ENCODE assay signal across 26 cellular contexts in the genomic region with DNA sequence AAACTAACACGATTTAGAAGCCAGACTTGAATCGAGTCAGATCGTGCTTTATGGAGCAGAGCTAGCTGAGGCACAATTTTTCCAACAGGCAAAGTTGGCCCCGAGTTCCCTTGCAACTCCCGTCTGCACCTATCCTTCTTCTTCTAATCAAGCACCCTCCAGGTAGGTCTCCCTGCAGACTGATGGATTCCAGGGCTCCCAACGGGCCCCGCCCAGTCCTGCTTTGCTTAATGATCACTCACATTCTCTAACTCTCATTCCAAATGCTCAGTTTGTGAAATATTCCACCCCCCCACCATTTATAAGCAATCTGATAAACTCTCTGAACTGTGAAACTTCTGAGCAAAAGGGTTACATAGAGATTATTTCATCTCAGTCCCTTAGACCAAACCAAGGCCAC.
"Had no signal": no experiment of that assay in that cellular context is flagged by ENCODE, and none has a peak within 500 bp of the region (broad histone marks: within the 10 kb centered on the region; RNA-seq: fewer than 3 reads in every experiment).

No MANE protein-coding gene starts in this region.

- ATAC-seq: stimulated activated effector memory CD8-positive, alpha-beta T cell treated with anti-CD3 and anti-CD28 coated beads, Interleukin-12 subunit alpha, Interleukin-12 subunit beta, amount 100 ng/mL, for 72 hours; stimulated activated memory B cell treated with anti-CD40 and anti-IgM and Interleukin-4, amounts not matched to agents 10 μg/mL and 1 μg/mL and 100 μg/mL, for 72 hours; stimulated activated naive B cell treated with anti-CD40 and anti-IgM and Interleukin-4, amounts not matched to agents 10 μg/mL and 1 μg/mL and 100 μg/mL, for 72 hours; stimulated activated naive CD8-positive, alpha-beta T cell treated with anti-CD3 and anti-CD28 coated beads, Interleukin-15, amount 100 ng/mL, for 72 hours; stimulated activated naive CD8-positive, alpha-beta T cell treated with anti-CD3 and anti-CD28 coated beads, Interleukin-15, Interleukin-2, amounts not matched to agents 100 U/mL and 50 U/mL, for 24 hours; upper lobe of right lung had no signal

- H3K27me3 ChIP-seq: suprapubic skin, testis, thyroid gland, tibial nerve, upper lobe of left lung, uterus, vagina had no signal

- H3K27ac ChIP-seq: stomach, suprapubic skin, testis, thoracic aorta, thyroid gland, tibial artery, tibial nerve, transverse colon, upper lobe of left lung, upper lobe of right lung, uterus, vagina had no signal

- H3K36me3 ChIP-seq: stomach, suprapubic skin, thoracic aorta, thyroid gland, tibial artery, tibial nerve, transverse colon, upper lobe of left lung, upper lobe of right lung, uterus, vagina had no signal

- H3K4me1 ChIP-seq: stomach, thyroid gland, tibial artery, transverse colon, upper lobe of right lung, uterus had no signal

- H3K9me3 ChIP-seq: stomach, suprapubic skin, testis, thoracic aorta, thyroid gland, tibial artery, tibial nerve, transverse colon, upper lobe of left lung, upper lobe of right lung, uterus, vagina had no signal

- DNase-seq: stimulated activated CD4-positive, alpha-beta T cell treated with anti-CD3 and anti-CD28 coated beads, Interleukin-2, amount 100 ng/mL, for 48 hours; stimulated activated CD4-positive, alpha-beta T cell treated with anti-CD3 and anti-CD28 coated beads, Interleukin-4, amount 100 ng/mL, for 1 hour; stimulated activated CD4-positive, alpha-beta T cell treated with anti-CD3 and anti-CD28 coated beads, Interleukin-4, amount 100 ng/mL, for 24 hours; stimulated activated CD4-positive, alpha-beta T cell treated with anti-CD3 and anti-CD28 coated beads, Interleukin-4, amount 100 ng/mL, for 4 hours; stimulated activated CD8-positive, alpha-beta memory T cell treated with anti-CD3 and anti-CD28 coated beads, Interleukin-4, amount 100 ng/mL, for 48 hours; stimulated activated naive B cell treated with anti-CD40 and anti-IgM and Interleukin-4, amounts not matched to agents 10 μg/mL and 1 μg/mL and 100 μg/mL, for 72 hours; stimulated activated naive CD4-positive, alpha-beta T cell; stimulated activated naive CD4-positive, alpha-beta T cell treated with Interleukin-2 at 50 U/mL for 16 hours; stimulated activated naive CD8-positive, alpha-beta T cell treated with anti-CD3 and anti-CD28 coated beads, Interleukin-15, amount 100 ng/mL, for 72 hours; stimulated activated naive CD8-positive, alpha-beta T cell treated with anti-CD3 and anti-CD28 coated beads, Interleukin-15, Interleukin-2, amounts not matched to agents 100 U/mL and 50 U/mL, for 24 hours; stomach; substantia nigra; testis; thyroid gland; tibial artery; transverse colon; trophoblast cell; upper lobe of left lung; upper lobe of right lung; uterus had no signal

- H3K4me3 ChIP-seq: stomach, suprapubic skin, testis, thoracic aorta, thyroid gland, tibial artery, tibial nerve, transverse colon, upper lobe of left lung, upper lobe of right lung, uterus, vagina had no signal
